Comparison of ENCODE assay signal across 1 cellular context in the genomic region with DNA sequence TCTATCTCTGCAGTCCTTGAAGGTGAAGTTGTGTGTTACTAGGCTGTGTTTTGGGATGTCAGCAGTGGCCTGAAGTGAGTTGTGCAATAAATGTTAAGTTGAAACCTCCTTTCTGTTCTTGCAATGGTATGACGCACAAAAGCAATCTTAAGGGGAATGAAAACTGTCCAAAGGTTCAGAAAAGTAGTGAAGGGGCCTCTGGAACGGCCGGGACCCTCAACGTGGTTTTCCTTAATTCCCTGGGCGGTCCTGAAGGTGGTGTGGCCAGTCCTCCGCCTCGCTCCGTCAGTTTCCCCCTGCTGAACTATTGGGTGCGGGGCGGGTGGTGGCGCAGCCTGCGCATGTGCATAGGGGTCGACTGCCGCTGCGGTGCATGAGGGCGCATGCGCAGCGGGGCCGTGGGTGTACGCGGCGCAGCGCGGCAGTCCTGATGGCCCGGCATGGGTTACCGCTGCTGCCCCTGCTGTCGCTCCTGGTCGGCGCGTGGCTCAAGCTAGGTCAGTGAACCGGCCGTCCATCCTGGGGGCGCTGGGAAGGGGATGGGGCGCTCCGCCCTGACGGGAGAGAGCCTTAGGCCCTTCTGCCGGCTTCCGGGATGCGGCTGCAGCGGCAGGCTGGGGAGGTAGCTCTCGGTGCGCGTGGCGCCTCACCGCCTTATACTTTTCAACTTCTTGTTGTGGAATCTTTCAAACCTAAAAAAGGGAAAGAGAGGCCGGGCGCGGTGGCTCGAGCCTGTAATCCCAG.
TF ChIP-seq lines count a peak whose summit lies in the region.

A gene (plus strand): TSS at position 405 of the 744 bp plus-strand sequence. CDS start 26 bp downstream, at position 431.

TF ChIP-seq in SK-N-SH, 30 proteins besides CTCF, POLR2A, EP300 and RAD21 (continued from another document):
- TF ChIP-seq, protein P1, sequence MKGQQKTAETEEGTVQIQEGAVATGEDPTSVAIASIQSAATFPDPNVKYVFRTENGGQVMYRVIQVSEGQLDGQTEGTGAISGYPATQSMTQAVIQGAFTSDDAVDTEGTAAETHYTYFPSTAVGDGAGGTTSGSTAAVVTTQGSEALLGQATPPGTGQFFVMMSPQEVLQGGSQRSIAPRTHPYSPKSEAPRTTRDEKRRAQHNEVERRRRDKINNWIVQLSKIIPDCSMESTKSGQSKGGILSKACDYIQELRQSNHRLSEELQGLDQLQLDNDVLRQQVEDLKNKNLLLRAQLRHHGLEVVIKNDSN (IDR thresholded peaks at IDR 0.05; ENCODE audit: borderline replicate concordance, low read depth) = 0 out of 2 replicates have a peak, but pooled peaks have one; percentile 10
- TF ChIP-seq RXRA (IDR thresholded peaks at IDR 0.05; ENCODE audit: borderline replicate concordance, low read depth) (no peak), SMC3 (IDR thresholded peaks at IDR 0.05; ENCODE audit: low read depth, low read length) (peak; percentile 24; the same call in 1 of the 2 replicates), GABPA (IDR thresholded peaks at IDR 0.05; ENCODE audit: low read depth) (0 out of 2 replicates have a peak, but pooled peaks have one; percentile 11), NRF1 (IDR thresholded peaks at IDR 0.05; ENCODE audit: low read depth, low read length) (peak; percentile 100)
- TF ChIP-seq, protein P2, sequence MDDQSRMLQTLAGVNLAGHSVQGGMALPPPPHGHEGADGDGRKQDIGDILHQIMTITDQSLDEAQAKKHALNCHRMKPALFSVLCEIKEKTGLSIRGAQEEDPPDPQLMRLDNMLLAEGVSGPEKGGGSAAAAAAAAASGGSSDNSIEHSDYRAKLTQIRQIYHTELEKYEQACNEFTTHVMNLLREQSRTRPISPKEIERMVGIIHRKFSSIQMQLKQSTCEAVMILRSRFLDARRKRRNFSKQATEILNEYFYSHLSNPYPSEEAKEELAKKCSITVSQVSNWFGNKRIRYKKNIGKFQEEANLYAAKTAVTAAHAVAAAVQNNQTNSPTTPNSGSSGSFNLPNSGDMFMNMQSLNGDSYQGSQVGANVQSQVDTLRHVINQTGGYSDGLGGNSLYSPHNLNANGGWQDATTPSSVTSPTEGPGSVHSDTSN (IDR thresholded peaks at IDR 0.05) = peak; percentile 57; the same call in 1 of the 2 replicates
- TF ChIP-seq, protein P3, sequence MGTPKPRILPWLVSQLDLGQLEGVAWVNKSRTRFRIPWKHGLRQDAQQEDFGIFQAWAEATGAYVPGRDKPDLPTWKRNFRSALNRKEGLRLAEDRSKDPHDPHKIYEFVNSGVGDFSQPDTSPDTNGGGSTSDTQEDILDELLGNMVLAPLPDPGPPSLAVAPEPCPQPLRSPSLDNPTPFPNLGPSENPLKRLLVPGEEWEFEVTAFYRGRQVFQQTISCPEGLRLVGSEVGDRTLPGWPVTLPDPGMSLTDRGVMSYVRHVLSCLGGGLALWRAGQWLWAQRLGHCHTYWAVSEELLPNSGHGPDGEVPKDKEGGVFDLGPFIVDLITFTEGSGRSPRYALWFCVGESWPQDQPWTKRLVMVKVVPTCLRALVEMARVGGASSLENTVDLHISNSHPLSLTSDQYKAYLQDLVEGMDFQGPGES (IDR thresholded peaks at IDR 0.05; ENCODE audit: low read depth, low read length) = no peak
- TF ChIP-seq, protein P4, sequence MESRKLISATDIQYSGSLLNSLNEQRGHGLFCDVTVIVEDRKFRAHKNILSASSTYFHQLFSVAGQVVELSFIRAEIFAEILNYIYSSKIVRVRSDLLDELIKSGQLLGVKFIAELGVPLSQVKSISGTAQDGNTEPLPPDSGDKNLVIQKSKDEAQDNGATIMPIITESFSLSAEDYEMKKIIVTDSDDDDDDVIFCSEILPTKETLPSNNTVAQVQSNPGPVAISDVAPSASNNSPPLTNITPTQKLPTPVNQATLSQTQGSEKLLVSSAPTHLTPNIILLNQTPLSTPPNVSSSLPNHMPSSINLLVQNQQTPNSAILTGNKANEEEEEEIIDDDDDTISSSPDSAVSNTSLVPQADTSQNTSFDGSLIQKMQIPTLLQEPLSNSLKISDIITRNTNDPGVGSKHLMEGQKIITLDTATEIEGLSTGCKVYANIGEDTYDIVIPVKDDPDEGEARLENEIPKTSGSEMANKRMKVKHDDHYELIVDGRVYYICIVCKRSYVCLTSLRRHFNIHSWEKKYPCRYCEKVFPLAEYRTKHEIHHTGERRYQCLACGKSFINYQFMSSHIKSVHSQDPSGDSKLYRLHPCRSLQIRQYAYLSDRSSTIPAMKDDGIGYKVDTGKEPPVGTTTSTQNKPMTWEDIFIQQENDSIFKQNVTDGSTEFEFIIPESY (IDR thresholded peaks at IDR 0.05; ENCODE audit: borderline replicate concordance, low read depth) = peak; percentile 78
